Comparison of ENCODE assay signal across 8 cellular contexts in the genomic region with DNA sequence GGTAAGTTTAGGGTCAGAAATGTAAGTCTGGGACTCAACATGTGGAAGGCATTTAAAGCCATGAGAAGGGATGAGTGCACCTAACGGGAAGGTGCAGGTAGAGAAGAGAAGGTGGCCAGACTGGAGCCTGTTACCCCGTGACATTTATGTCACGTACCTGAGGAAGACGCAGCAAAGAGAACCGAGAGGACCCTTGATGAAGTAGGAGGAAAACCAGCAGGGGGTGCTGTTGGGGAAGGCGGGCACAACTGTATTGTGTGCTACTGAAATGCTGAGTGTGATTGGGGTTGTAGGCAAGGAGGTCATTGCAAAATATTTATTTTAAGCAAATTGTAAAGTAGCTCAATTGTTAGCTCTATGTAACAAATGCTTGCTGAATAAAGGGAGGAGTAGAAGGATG.
A peak's percentile ranks its signal among the peaks of the same experiment; 100 is the strongest.
DNase-seq lines count a peak whose midpoint lies in the region; TF ChIP-seq lines count a peak whose summit lies in the region.

No MANE protein-coding gene starts in this region.

- DNase-seq in Calu3 (peak; percentile 24), fibroblast of mammary gland (ENCODE audit: low read depth) (peak; percentile 28), middle frontal gyrus (ENCODE audit: extremely low spot score, low spot score) (no peak), GM19238 (ENCODE audit: insufficient read length, low spot score) (no peak), mesenchymal stem cell (no peak)
- peak; percentile 89 for DNase-seq in activated CD8-positive, alpha-beta memory T cell treated with anti-CD3 and anti-CD28 coated beads for 24 hours
- peak; percentile 66 to 76 for DNase-seq in stimulated activated CD4-positive, alpha-beta T cell treated with anti-CD3 and anti-CD28 coated beads, Interleukin-1b, Interleukin-23, amount 100 ng/mL, for 4 hours (ENCODE audit: low read depth in 2 of 2)

- BruUV-seq in Calu3 (replicated peaks; lab: Mats Ljungman, UMichigan): no TSS peak

- H4K20me1 ChIP-seq in KMS-11 (ENCODE audit: insufficient read depth): no peaks in the 10 kb centered on the region

- peaks cover 9% of the 10 kb centered on the region for H3K27me3 Mint-ChIP-seq in Calu3 (ENCODE audit: unreplicated experiment)

- peaks cover 6% of the 10 kb centered on the region for H3K4me1 Mint-ChIP-seq in Calu3 (ENCODE audit: low read depth, unreplicated experiment)

- H3K36me3 Mint-ChIP-seq in Calu3 (ENCODE audit: insufficient read depth, unreplicated experiment): no peaks in the 10 kb centered on the region

- no peak overlapping the region for H4K91ac ChIP-seq in mesenchymal stem cell (ENCODE audit: low read length)

- no peaks in the 10 kb centered on the region for H3K9me3 Mint-ChIP-seq in Calu3 (ENCODE audit: low read depth, unreplicated experiment)

- TF ChIP-seq CTCF in Calu3 (IDR thresholded peaks at IDR 0.05; ENCODE audit: unreplicated experiment): peak; percentile 60
- peak; percentile 67 for TF ChIP-seq CTCF in KMS-11 (conservative IDR thresholded peaks at IDR 0.05; ENCODE audit: low read depth, low read length)
- peak; percentile 51 for TF ChIP-seq CTCF in fibroblast of mammary gland (conservative IDR thresholded peaks at IDR 0.05; ENCODE audit: control insufficient read depth, insufficient read depth, low read depth, low read length)

- no peak overlapping the region for H3K18ac ChIP-seq in mesenchymal stem cell (ENCODE audit: low read depth in 1 of 2, low read length in 2 of 2)

- no peak overlapping the region for H2AK5ac ChIP-seq in mesenchymal stem cell (ENCODE audit: low read length, severe bottlenecking)

- H3K23ac ChIP-seq in mesenchymal stem cell (ENCODE audit: low read length in 2 of 2): no peak overlapping the region

- intact Hi-C loops in Calu3 (cut with micrococcal nuclease; ENCODE audit: unreplicated experiment): no loop called here

- H3K9me3 ChIP-seq in mesenchymal stem cell (ENCODE audit: control insufficient read depth, low read length): no peaks in the 10 kb centered on the region

- H2BK15ac ChIP-seq in mesenchymal stem cell (ENCODE audit: low read depth, poor library complexity, severe bottlenecking): no peak overlapping the region

- CTCF ChIA-PET in Calu3 (lab: Charles Lee): interaction anchor here (0.5 to 0.7 kb wide), 2 partner anchors 9 to 759 kb away, joined by 3 read pairs; no protein-coding TSS in a partner anchor

- no peaks in the 10 kb centered on the region for H3K27me3 ChIP-seq in KMS-11 (ENCODE audit: insufficient read depth, low read depth)
- H3K27me3 ChIP-seq in mesenchymal stem cell (ENCODE audit: control insufficient read depth in 1 of 2, insufficient read depth in 1 of 2, low read length in 2 of 2): peaks cover 5 to 33% of the 10 kb centered on the region in 2 experiments

- no peaks in the 10 kb centered on the region for H3K36me3 ChIP-seq in KMS-11 (ENCODE audit: insufficient read depth)
- no peaks in the 10 kb centered on the region for H3K36me3 ChIP-seq in mesenchymal stem cell (ENCODE audit: control insufficient read depth in 1 of 2, insufficient read depth in 2 of 2, low read depth in 1 of 2, low read length in 2 of 2)

- H2BK5ac ChIP-seq in mesenchymal stem cell (ENCODE audit: low read depth, low read length, poor library complexity, severe bottlenecking): no peak overlapping the region

- H3K4ac ChIP-seq in mesenchymal stem cell (ENCODE audit: low read depth in 1 of 2, low read length in 2 of 2): no peak overlapping the region

- no peak overlapping the region for H4K8ac ChIP-seq in mesenchymal stem cell (ENCODE audit: low read length)

- no peak overlapping the region for H2AFZ ChIP-seq in KMS-11 (ENCODE audit: low read depth)
- H2AFZ ChIP-seq in mesenchymal stem cell (ENCODE audit: low read depth, low read length): no peak overlapping the region

- H3K4me2 ChIP-seq in KMS-11: no peak overlapping the region
- H3K4me2 ChIP-seq in mesenchymal stem cell (ENCODE audit: low read length, poor library complexity, severe bottlenecking): no peak overlapping the region

- H3K4me1 ChIP-seq in KMS-11 (ENCODE audit: low read depth, poor library complexity, severe bottlenecking) (no peaks in the 10 kb centered on the region), mesenchymal stem cell (ENCODE audit: control insufficient read depth, insufficient read depth, low read depth, low read length) (no peaks in the 10 kb centered on the region)

- H2BK12ac ChIP-seq in mesenchymal stem cell (ENCODE audit: low read length in 2 of 2): peak overlapping the region in 1 of 2 experiments; percentile 15

- no peak overlapping the region for H3K4me3 Mint-ChIP-seq in Calu3 (ENCODE audit: low read depth, unreplicated experiment)

- H3K9ac ChIP-seq in KMS-11 (no peak overlapping the region), mesenchymal stem cell (ENCODE audit: low read length) (no peak overlapping the region)

- no peak overlapping the region for H3K27ac Mint-ChIP-seq in Calu3 (ENCODE audit: unreplicated experiment)

- H3K14ac ChIP-seq in mesenchymal stem cell (ENCODE audit: low read length in 2 of 2): no peak overlapping the region

- H3K79me2 ChIP-seq in KMS-11 (ENCODE audit: insufficient read depth, low read depth): no peaks in the 10 kb centered on the region

- H3K79me1 ChIP-seq in mesenchymal stem cell (replicated peaks; ENCODE audit: low read length, poor library complexity, severe bottlenecking): no peaks in the 10 kb centered on the region

- H3K4me3 ChIP-seq in KMS-11 (IDR thresholded peaks at IDR 0.05; ENCODE audit: insufficient read depth, low read depth, low read length) (no peak overlapping the region), fibroblast of mammary gland (ENCODE audit: control insufficient read depth, low read depth, low read length) (no peak overlapping the region), mesenchymal stem cell (ENCODE audit: insufficient read depth in 1 of 2, low read depth in 1 of 2, low read length in 2 of 2) (no peak overlapping the region)

- H2BK120ac ChIP-seq in mesenchymal stem cell (ENCODE audit: low read depth, low read length): no peak overlapping the region

- 75% methylated on average over 6 of the region's 6 CpGs for WGBS in mesenchymal stem cell

- H3K27ac ChIP-seq in KMS-11: no peak overlapping the region
- no peak overlapping the region for H3K27ac ChIP-seq in mesenchymal stem cell (ENCODE audit: low read length, poor library complexity, severe bottlenecking)

Comparison
In these comparisons a context has a peak if more than half of its experiments do, and no peak if none do; other contexts are left out.
1. DNase-seq: peak in Calu3 (single experiment), activated CD8-positive, alpha-beta memory T cell treated with anti-CD3 and anti-CD28 coated beads for 24 hours (single experiment), fibroblast of mammary gland (single experiment) and stimulated activated CD4-positive, alpha-beta T cell treated with anti-CD3 and anti-CD28 coated beads, Interleukin-1b, Interleukin-23, amount 100 ng/mL, for 4 hours (2 of 2); none in middle frontal gyrus (single experiment), GM19238 (single experiment) and mesenchymal stem cell (single experiment).
2. Peak in every context shown above with its lines, with median percentiles within 50 percentile points of each other: CTCF ChIP-seq.